ENCODE assay signal across 8 cellular contexts in genomic region chr4:10117424-10118354, GRCh38. TPM values are rescaled to one million over a fixed set of nuclear protein-coding genes. Genes with fewer than 3 reads are reported as not detected.
DNase-seq lines count a peak whose midpoint lies in the region; ATAC-seq, FAIRE-seq and TF ChIP-seq lines count a peak whose summit lies in the region.

No MANE protein-coding gene starts in this region.

- DNase-seq in WERI-Rb-1 (no peak), endodermal cell (peak; percentile 53), COLO668 (lab: John Stamatoyannopoulos, UW; ENCODE audit: unreplicated experiment) (no peak), iPS-NIHi11 (ENCODE audit: low spot score) (no peak), urothelium cell line (ENCODE audit: low spot score) (no peak)
- DNase-seq in natural killer cell treated with Interleukin-12 subunit alpha and Interleukin-12 subunit beta and Interleukin-15 and Interleukin-18, amount 100 ng/mL, for 72 hours (ENCODE audit: low spot score): no peak

- TF ChIP-seq CTCF in DOHH2 (IDR thresholded peaks at IDR 0.05; ENCODE audit: low read depth, low read length, poor library complexity, severe bottlenecking) (no peak), WERI-Rb-1 (IDR thresholded peaks at IDR 0.05; ENCODE audit: low read depth, low read length) (no peak), endodermal cell (conservative IDR thresholded peaks at IDR 0.05) (no peak)

- peaks cover 41% of the 10 kb centered on the region for H3K79me2 ChIP-seq in DOHH2 (ENCODE audit: control insufficient read depth, low read length)

- H3F3A ChIP-seq in DOHH2 (ENCODE audit: control insufficient read depth, insufficient read depth): no peaks in the 10 kb centered on the region; the same call in 1 of the 2 replicates

- H3K4me2 ChIP-seq in DOHH2 (ENCODE audit: low read length): peak overlapping the region; percentile 99

- H3K27ac Mint-ChIP-seq in endodermal cell: peak overlapping the region; percentile 99
- peak overlapping the region; percentile 98 to 99 for H3K27ac Mint-ChIP-seq in natural killer cell treated with Interleukin-12 subunit alpha and Interleukin-12 subunit beta and Interleukin-15 and Interleukin-18, amount 100 ng/mL, for 72 hours

- 35 to 44% methylated on average over 16 to 22 of the region's 22 CpGs for WGBS in endodermal cell (ENCODE audit: insufficient coverage in 1 of 2, insufficient read length in 1 of 2), 2 experiments

- H3K27me3 Mint-ChIP-seq in endodermal cell (ENCODE audit: insufficient read depth): no peaks in the 10 kb centered on the region
- no peaks in the 10 kb centered on the region for H3K27me3 Mint-ChIP-seq in natural killer cell treated with Interleukin-12 subunit alpha and Interleukin-12 subunit beta and Interleukin-15 and Interleukin-18, amount 100 ng/mL, for 72 hours

- peak overlapping the region; percentile 76 for H3K27ac ChIP-seq in DOHH2 (ENCODE audit: low read depth, low read length)
- H3K27ac ChIP-seq in WERI-Rb-1: peak overlapping the region; percentile 89
- peak overlapping the region; percentile 83 for H3K27ac ChIP-seq in endodermal cell (ENCODE audit: low read depth, low read length)

- peaks cover 35% of the 10 kb centered on the region for H3K36me3 ChIP-seq in DOHH2 (ENCODE audit: control insufficient read depth, low read length)
- H3K36me3 ChIP-seq in WERI-Rb-1: peaks cover 31% of the 10 kb centered on the region
- peaks cover 32% of the 10 kb centered on the region for H3K36me3 ChIP-seq in endodermal cell (ENCODE audit: control insufficient read depth, insufficient read depth, low read length)

- H3K4me3 ChIP-seq in DOHH2 (ENCODE audit: low read length) (peak overlapping the region; percentile 97), WERI-Rb-1 (ENCODE audit: low read depth, low read length) (peak overlapping the region; percentile 55), endodermal cell (ENCODE audit: low read length) (peak overlapping the region; percentile 88)

- peaks cover 31% of the 10 kb centered on the region for H3K4me1 ChIP-seq in DOHH2 (ENCODE audit: control insufficient read depth, low read length)
- H3K4me1 ChIP-seq in endodermal cell (ENCODE audit: control insufficient read depth, insufficient read depth, low read length): peaks cover 29% of the 10 kb centered on the region

- FAIRE-seq in urothelium cell line (lab: Jason Lieb, UNC): no peak

- no peaks in the 10 kb centered on the region for H3K9me2 ChIP-seq in DOHH2 (replicated peaks; ENCODE audit: control insufficient read depth, low read length)

- peak; percentile 0 for ATAC-seq in HG02973 (IDR thresholded peaks at IDR 0.05; ENCODE audit: unreplicated experiment)
- ATAC-seq in natural killer cell treated with Interleukin-12 subunit alpha and Interleukin-12 subunit beta and Interleukin-15 and Interleukin-18, amount 100 ng/mL, for 72 hours: no peak

- peaks cover 76% of the 10 kb centered on the region for H3K4me1 Mint-ChIP-seq in endodermal cell
- peaks cover 42 to 45% of the 10 kb centered on the region in 2 donors for H3K4me1 Mint-ChIP-seq in natural killer cell treated with Interleukin-12 subunit alpha and Interleukin-12 subunit beta and Interleukin-15 and Interleukin-18, amount 100 ng/mL, for 72 hours (ENCODE audit: low read depth in 2 of 2)

- H3K27me3 ChIP-seq in DOHH2 (ENCODE audit: control insufficient read depth, low read length) (0 out of 2 replicates have a peak, but pooled peaks cover 3% of the 10 kb centered on the region), WERI-Rb-1 (ENCODE audit: insufficient read depth, low read depth, severe bottlenecking) (no peaks in the 10 kb centered on the region), endodermal cell (ENCODE audit: control insufficient read depth, insufficient read depth, low read length, poor library complexity, severe bottlenecking) (no peaks in the 10 kb centered on the region)

- peaks cover 14% of the 10 kb centered on the region for H4K20me1 ChIP-seq in DOHH2 (ENCODE audit: control insufficient read depth, insufficient read depth, low read depth, low read length)

- peaks cover 28% of the 10 kb centered on the region for H3K36me3 Mint-ChIP-seq in endodermal cell (ENCODE audit: low read depth)
- H3K36me3 Mint-ChIP-seq in natural killer cell treated with Interleukin-12 subunit alpha and Interleukin-12 subunit beta and Interleukin-15 and Interleukin-18, amount 100 ng/mL, for 72 hours: peaks cover 27% of the 10 kb centered on the region

- H3K9ac ChIP-seq in endodermal cell (ENCODE audit: extremely low read depth, low read length, poor library complexity, severe bottlenecking): peak overlapping the region; percentile 96

- H3K9me3 ChIP-seq in DOHH2 (ENCODE audit: control insufficient read depth, insufficient read depth, low read length) (no peaks in the 10 kb centered on the region), WERI-Rb-1 (ENCODE audit: severe bottlenecking) (no peaks in the 10 kb centered on the region), endodermal cell (ENCODE audit: control insufficient read depth, low read length) (no peaks in the 10 kb centered on the region)

- H3K9me3 Mint-ChIP-seq in endodermal cell: no peaks in the 10 kb centered on the region
- no peaks in the 10 kb centered on the region for H3K9me3 Mint-ChIP-seq in natural killer cell treated with Interleukin-12 subunit alpha and Interleukin-12 subunit beta and Interleukin-15 and Interleukin-18, amount 100 ng/mL, for 72 hours

- H3K4me3 Mint-ChIP-seq in endodermal cell: peak overlapping the region; percentile 92
- peak overlapping the region; percentile 93 for H3K4me3 Mint-ChIP-seq in natural killer cell treated with Interleukin-12 subunit alpha and Interleukin-12 subunit beta and Interleukin-15 and Interleukin-18, amount 100 ng/mL, for 72 hours

RNA-seq across cellular contexts. Expression of gene WDR1, which starts 1.1 kb away (rescaled TPM):
- total RNA-seq in endodermal cell: 100 to 1,000 TPM; 222 to 345 TPM
- 127 TPM for polyA plus RNA-seq in endodermal cell (2013, experiment 1 of 2)
- 106 TPM for polyA plus RNA-seq in endodermal cell (2013, experiment 2 of 2)
- total RNA-seq in natural killer cell treated with Interleukin-12 subunit alpha and Interleukin-12 subunit beta and Interleukin-15 and Interleukin-18, amount 100 ng/mL, for 72 hours: 100 to 1,000 TPM; 550 to 559 TPM
